13 cellular contexts compared by ENCODE assay signal in genomic region chr17:81276781-81277180, GRCh38.
"Had no signal": no experiment of that assay in that cellular context is flagged by ENCODE, and none has a peak within 500 bp of the region (broad histone marks: within the 10 kb centered on the region; RNA-seq: fewer than 3 reads in every experiment).

No MANE protein-coding gene starts in this region.

- DNase-seq: activated CD4-positive, alpha-beta memory T cell treated with anti-CD3 and anti-CD28 coated beads for 36 hours; activated CD4-positive, alpha-beta T cell treated with anti-CD3 and anti-CD28 coated beads for 36 hours; activated naive CD4-positive, alpha-beta T cell treated with anti-CD3 and anti-CD28 coated beads, Interleukin-2, amount 50 U/mL, for 16 hours; activated T-cell treated with anti-CD3 and anti-CD28 coated beads, Interleukin-2, amount 50 U/mL, for 24 hours; foreskin keratinocyte; stimulated activated naive B cell treated with anti-CD40 and anti-IgM and Interleukin-4, amounts not matched to agents 10 μg/mL and 1 μg/mL and 100 μg/mL, for 72 hours; T-helper 1 cell; WERI-Rb-1 had no signal

- H3K9me3 ChIP-seq: ovary, transverse colon had no signal

- H3K36me3 ChIP-seq: ovary had no signal

- H3K27me3 ChIP-seq: cardiac muscle cell, foreskin keratinocyte, ovary, transverse colon had no signal

- FAIRE-seq: colon had no signal

- H3K27ac ChIP-seq: cardiac muscle cell, foreskin keratinocyte, WERI-Rb-1 had no signal

- H3K4me1 ChIP-seq: foreskin keratinocyte had no signal

- ATAC-seq: activated CD4-positive, alpha-beta T cell treated with anti-CD3 and anti-CD28 coated beads for 36 hours; foreskin keratinocyte; stimulated activated naive B cell treated with anti-CD40 and anti-IgM and Interleukin-4, amounts not matched to agents 10 μg/mL and 1 μg/mL and 100 μg/mL, for 72 hours had no signal

- H3K4me3 ChIP-seq: cardiac muscle cell, lung, ovary had no signal
